Comparison of ENCODE assay signal across 8 cellular contexts in genomic region chr11:61695917-61696316, GRCh38. TPM values are rescaled to one million over a fixed set of nuclear protein-coding genes. Genes with fewer than 3 reads are reported as not detected.
DNase-seq lines count a peak whose midpoint lies in the region; ATAC-seq, FAIRE-seq and TF ChIP-seq lines count a peak whose summit lies in the region.

No MANE protein-coding gene starts in this region.

- H3K4me3 Mint-ChIP-seq in nephron progenitor cell, result no peak overlapping the region

- peak; percentile 75 for FAIRE-seq in GM12892 (lab: Jason Lieb, UNC)

- TF ChIP-seq POLR2A in GM12892 (IDR thresholded peaks at IDR 0.05; ENCODE audit: low read depth, low read length), result no peak

- peaks cover 47% of the 10 kb centered on the region for H3K4me1 Mint-ChIP-seq in nephron progenitor cell

- TF ChIP-seq CTCF in choroid plexus epithelial cell (conservative IDR thresholded peaks at IDR 0.05; ENCODE audit: low read depth, low read length) (peak; percentile 15), nephron progenitor cell (IDR thresholded peaks at IDR 0.05) (no peak)

- H3K36me3 Mint-ChIP-seq in nephron progenitor cell (ENCODE audit: low read depth), result no peaks in the 10 kb centered on the region

- H3K9me3 Mint-ChIP-seq in nephron progenitor cell, result no peaks in the 10 kb centered on the region

- H3K27ac Mint-ChIP-seq in nephron progenitor cell, result no peak overlapping the region

- peak overlapping the region; percentile 14 for H3K4me3 ChIP-seq in choroid plexus epithelial cell (ENCODE audit: low read depth, low read length)

- DNase-seq in GM12892 (ENCODE audit: insufficient read length) (peak; percentile 49), HPDE6-E6E7 (ENCODE audit: extremely low spot score) (peak; percentile 84), choroid plexus epithelial cell (ENCODE audit: low read depth) (peak; percentile 65), medulla oblongata (ENCODE audit: extremely low spot score) (peak; percentile 66), nephron progenitor cell (no peak)
- peak; percentile 90 for DNase-seq in activated CD4-positive, alpha-beta T cell treated with anti-CD3 and anti-CD28 coated beads, Interleukin-2, amount 50 U/mL, for 1 hour
- peak; percentile 85 to 87 for DNase-seq in stimulated activated CD8-positive, alpha-beta memory T cell treated with anti-CD3 and anti-CD28 coated beads, Interleukin-2, amount 100 ng/mL, for 1 hour (ENCODE audit: low read depth in 2 of 2)

- peaks cover 14% of the 10 kb centered on the region for H3K27me3 Mint-ChIP-seq in nephron progenitor cell (ENCODE audit: low read depth, poor library complexity)

- ATAC-seq in HG03565 (IDR thresholded peaks at IDR 0.05; ENCODE audit: unreplicated experiment), result no peak

RNA-seq across cellular contexts. Expression of gene DAGLA, which starts 15.7 kb away (rescaled TPM):
- polyA plus RNA-seq in GM12892 (2012; ENCODE audit: missing spikeins), result not detected

RNA-seq across cellular contexts. Expression of gene MYRF, which starts 56.5 kb away (rescaled TPM):
- 2.2 TPM for polyA plus RNA-seq in GM12892 (2012; ENCODE audit: missing spikeins)
